ENCODE assay signal across 15 cellular contexts in the genomic region with DNA sequence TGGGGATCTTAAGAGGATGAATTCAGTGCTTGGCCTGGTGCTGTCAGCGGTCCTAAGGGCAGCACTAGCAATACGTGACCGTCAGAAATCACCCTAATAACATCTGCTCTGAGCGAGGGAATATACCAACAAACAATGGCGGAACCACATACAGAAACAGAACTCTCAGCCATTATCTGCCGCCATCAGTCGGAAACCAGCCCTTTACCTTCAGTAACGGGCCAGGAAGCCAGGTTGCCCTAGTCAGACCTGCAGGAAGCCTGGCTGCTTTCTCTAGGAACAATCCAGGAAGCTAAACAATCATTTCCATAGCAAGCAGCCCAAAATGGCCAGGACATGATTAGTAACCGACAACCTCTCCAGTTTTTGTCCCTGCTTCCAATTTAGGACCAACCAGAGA. TPM values are rescaled to one million over a fixed set of nuclear protein-coding genes. Genes with fewer than 3 reads are reported as not detected.
DNase-seq lines count a peak whose midpoint lies in the region; ATAC-seq and TF ChIP-seq lines count a peak whose summit lies in the region.
"Had no signal": no experiment of that assay in that cellular context is flagged by ENCODE, and none has a peak within 500 bp of the region (broad histone marks: within the 10 kb centered on the region; RNA-seq: fewer than 3 reads in every experiment).

No MANE protein-coding gene starts in this region.

- H3K4me3 ChIP-seq in esophagus squamous epithelium, result no peak overlapping the region
- H3K4me3 ChIP-seq in MG63, result no peak overlapping the region
- H3K4me3 ChIP-seq in BE2C (ENCODE audit: low read depth, low read length), result no peak overlapping the region
- H3K4me3 ChIP-seq: heart left ventricle, sigmoid colon had no signal

- H3K4me1 ChIP-seq in esophagus squamous epithelium (peaks cover 20 to 86% (median 65%) of the 10 kb centered on the region in 3 donors), BE2C (peaks cover 42% of the 10 kb centered on the region)

- intact Hi-C loops in esophagus squamous epithelium (cut with DNase I), result no loop called here

- DNase-seq in stimulated activated naive CD8-positive, alpha-beta T cell treated with anti-CD3 and anti-CD28 coated beads, Interleukin-15, amount 100 ng/mL, for 72 hours, result no peak
- DNase-seq in T-helper 17 cell (no peak), esophagus squamous epithelium (lab: John Stamatoyannopoulos, UW) (no peak), MG63 (no peak), COLO829 (ENCODE audit: low spot score) (no peak), BE2C (no peak)
- DNase-seq: activated naive CD4-positive, alpha-beta T cell treated with Interleukin-2 at 50 U/mL for 16 hours; HCEC 1CT; heart left ventricle; Kasumi-1; sigmoid colon; WERI-Rb-1 had no signal

- peaks cover 77% of the 10 kb centered on the region for H3K36me3 Mint-ChIP-seq in stimulated activated naive CD8-positive, alpha-beta T cell treated with anti-CD3 and anti-CD28 coated beads, Interleukin-15, Interleukin-2, amounts not matched to agents 100 ng/mL and 50 ng/mL, for 24 hours (ENCODE audit: low read depth)
- no peaks in the 10 kb centered on the region for H3K36me3 Mint-ChIP-seq in T-helper 17 cell (ENCODE audit: low read depth)

- H3K27me3 ChIP-seq in esophagus squamous epithelium (no peaks in the 10 kb centered on the region), MG63 (no peaks in the 10 kb centered on the region), BE2C (no peaks in the 10 kb centered on the region)
- H3K27me3 ChIP-seq: heart left ventricle, sigmoid colon had no signal

- no peak overlapping the region for H3K4me3 Mint-ChIP-seq in stimulated activated naive CD8-positive, alpha-beta T cell treated with anti-CD3 and anti-CD28 coated beads, Interleukin-15, Interleukin-2, amounts not matched to agents 100 ng/mL and 50 ng/mL, for 24 hours
- H3K4me3 Mint-ChIP-seq in stimulated activated naive CD8-positive, alpha-beta T cell treated with anti-CD3 and anti-CD28 coated beads, Interleukin-15, amount 100 ng/mL, for 72 hours, result no peak overlapping the region
- H3K4me3 Mint-ChIP-seq in T-helper 17 cell, result peak overlapping the region; percentile 71

- H3K27ac ChIP-seq in esophagus squamous epithelium, result peak overlapping the region in 3 of 4 donors; percentile 69 to 86 (median 82)
- H3K27ac ChIP-seq: heart left ventricle, sigmoid colon, WERI-Rb-1 had no signal

- ATAC-seq in stimulated activated naive CD8-positive, alpha-beta T cell treated with anti-CD3 and anti-CD28 coated beads, Interleukin-15, amount 100 ng/mL, for 72 hours, result no peak
- ATAC-seq in T-helper 17 cell, result no peak
- no peak for ATAC-seq in GM21390 (IDR thresholded peaks at IDR 0.05; ENCODE audit: unreplicated experiment)
- ATAC-seq: heart left ventricle had no signal

- H3K36me3 ChIP-seq in esophagus squamous epithelium, result peaks cover 0 to 17% (median 12%) of the 10 kb centered on the region in 3 donors
- peaks cover 30% of the 10 kb centered on the region for H3K36me3 ChIP-seq in MG63
- H3K36me3 ChIP-seq in BE2C, result peaks cover 40% of the 10 kb centered on the region

- no peaks in the 10 kb centered on the region for H3K27me3 Mint-ChIP-seq in stimulated activated naive CD8-positive, alpha-beta T cell treated with anti-CD3 and anti-CD28 coated beads, Interleukin-15, Interleukin-2, amounts not matched to agents 100 ng/mL and 50 ng/mL, for 24 hours
- no peaks in the 10 kb centered on the region for H3K27me3 Mint-ChIP-seq in stimulated activated naive CD8-positive, alpha-beta T cell treated with anti-CD3 and anti-CD28 coated beads, Interleukin-15, amount 100 ng/mL, for 72 hours
- H3K27me3 Mint-ChIP-seq in T-helper 17 cell, result no peaks in the 10 kb centered on the region
- H3K27me3 Mint-ChIP-seq: type B pancreatic cell had no signal

- peaks cover 70% of the 10 kb centered on the region for H3K4me1 Mint-ChIP-seq in stimulated activated naive CD8-positive, alpha-beta T cell treated with anti-CD3 and anti-CD28 coated beads, Interleukin-15, Interleukin-2, amounts not matched to agents 100 ng/mL and 50 ng/mL, for 24 hours (ENCODE audit: low read depth)
- peaks cover 74% of the 10 kb centered on the region for H3K4me1 Mint-ChIP-seq in stimulated activated naive CD8-positive, alpha-beta T cell treated with anti-CD3 and anti-CD28 coated beads, Interleukin-15, amount 100 ng/mL, for 72 hours
- peaks cover 55% of the 10 kb centered on the region for H3K4me1 Mint-ChIP-seq in T-helper 17 cell

- WGBS in esophagus squamous epithelium, 2 donors, result 21 to 83% methylated on average over 2 to 4 of the region's 9 CpGs

- no peaks in the 10 kb centered on the region for H3K9me3 Mint-ChIP-seq in stimulated activated naive CD8-positive, alpha-beta T cell treated with anti-CD3 and anti-CD28 coated beads, Interleukin-15, Interleukin-2, amounts not matched to agents 100 ng/mL and 50 ng/mL, for 24 hours
- H3K9me3 Mint-ChIP-seq in stimulated activated naive CD8-positive, alpha-beta T cell treated with anti-CD3 and anti-CD28 coated beads, Interleukin-15, amount 100 ng/mL, for 72 hours, result no peaks in the 10 kb centered on the region
- H3K9me3 Mint-ChIP-seq: type B pancreatic cell had no signal

- peak overlapping the region; percentile 9 for H3K27ac Mint-ChIP-seq in stimulated activated naive CD8-positive, alpha-beta T cell treated with anti-CD3 and anti-CD28 coated beads, Interleukin-15, Interleukin-2, amounts not matched to agents 100 ng/mL and 50 ng/mL, for 24 hours
- peak overlapping the region in 1 of 2 donors; percentile 51 for H3K27ac Mint-ChIP-seq in stimulated activated naive CD8-positive, alpha-beta T cell treated with anti-CD3 and anti-CD28 coated beads, Interleukin-15, amount 100 ng/mL, for 72 hours
- peak overlapping the region; percentile 93 for H3K27ac Mint-ChIP-seq in T-helper 17 cell

- TF ChIP-seq CTCF in esophagus squamous epithelium (IDR thresholded peaks at IDR 0.05) (no peak), BE2C (IDR thresholded peaks at IDR 0.05; ENCODE audit: low read depth, low read length) (no peak)

- TF ChIP-seq POLR2A in esophagus squamous epithelium (IDR thresholded peaks at IDR 0.05), result no peak

- H3K9me3 ChIP-seq in T-helper 17 cell (ENCODE audit: control insufficient read depth, low read length, poor library complexity, severe bottlenecking) (no peaks in the 10 kb centered on the region), esophagus squamous epithelium (no peaks in the 10 kb centered on the region), MG63 (no peaks in the 10 kb centered on the region), BE2C (no peaks in the 10 kb centered on the region)
- H3K9me3 ChIP-seq: heart left ventricle, sigmoid colon had no signal

RNA-seq across cellular contexts. Expression of a gene that starts 5.6 kb away (rescaled TPM):
- total RNA-seq in T-helper 17 cell (10 to 100 TPM; 16.1 to 18.4 TPM), esophagus squamous epithelium (10 to 100 TPM; 15.3 to 35.0 (median 23.3) TPM)
- 30.3 and 49.7 TPM in 2 replicates for total RNA-seq in MG63 (2014; rRNA removed; shearing (Covaris generic); ENCODE audit: low replicate concordance)
- polyA plus RNA-seq in BE2C (2012; ENCODE audit: insufficient read depth, insufficient read length, low read depth), result 43.2 TPM

RNA-seq across cellular contexts. Expression of a gene that starts 29.7 kb away (rescaled TPM):
- total RNA-seq in T-helper 17 cell, result 1 to 10 TPM; 1.6 to 4.4 TPM
- 10 to 100 TPM in 1 of 4 donors, 1 to 10 TPM in 3; 5.5 to 19.3 (median 7.3) TPM for total RNA-seq in esophagus squamous epithelium
- total RNA-seq in MG63 (2014; rRNA removed; shearing (Covaris generic); ENCODE audit: low replicate concordance), result 7.2 and 10.8 TPM in 2 replicates
- 15.3 TPM for polyA plus RNA-seq in BE2C (2012; ENCODE audit: insufficient read depth, insufficient read length, low read depth)

RNA-seq across cellular contexts. Expression of a gene that starts 37.1 kb away (rescaled TPM):
- total RNA-seq in T-helper 17 cell (not detected), esophagus squamous epithelium (100 to 1,000 TPM; 147 to 313 (median 172) TPM)
- 26.9 and 31.3 TPM in 2 replicates for total RNA-seq in MG63 (2014; rRNA removed; shearing (Covaris generic); ENCODE audit: low replicate concordance)
- polyA plus RNA-seq in BE2C (2012; ENCODE audit: insufficient read depth, insufficient read length, low read depth), result 0.62 TPM

RNA-seq across cellular contexts. Expression of a gene that starts 50.0 kb away (rescaled TPM):
- total RNA-seq in T-helper 17 cell (10 to 100 TPM; 43.4 to 47.1 TPM), esophagus squamous epithelium (1 to 10 TPM in 3 of 4 donors, under 1 TPM in 1; 0.79 to 5.0 (median 1.6) TPM)
- total RNA-seq in MG63 (2014; rRNA removed; shearing (Covaris generic); ENCODE audit: low replicate concordance), result not detected in 2 replicates
- polyA plus RNA-seq in BE2C (2012; ENCODE audit: insufficient read depth, insufficient read length, low read depth), result not detected

Comparison
In these comparisons a context has a peak if more than half of its experiments do, and no peak if none do; other contexts are left out.
1. RNA of a gene that starts 37.1 kb away (total RNA-seq): 147 to 313 TPM in esophagus squamous epithelium and 26.9 to 31.3 TPM in MG63; not detected in T-helper 17 cell; every median in the first group is over 10 times any median in the second.